In genomic region chr17:28008526-28008925, GRCh38 we compare ENCODE assay signal across 8 cellular contexts. TPM values are rescaled to one million over a fixed set of nuclear protein-coding genes. Genes with fewer than 3 reads are reported as not detected.
A peak's percentile ranks its signal among the peaks of the same experiment; 100 is the strongest.
DNase-seq lines count a peak whose midpoint lies in the region; ATAC-seq, FAIRE-seq and TF ChIP-seq lines count a peak whose summit lies in the region.

No MANE protein-coding gene starts in this region.

- DNase-seq in COLO829 (ENCODE audit: low spot score), result peak; percentile 45
- peak; percentile 47 for DNase-seq in Karpas-422
- DNase-seq in K562 (ENCODE audit: extremely low read depth in 1 of 4, low spot score in 3 of 4), result peak; percentile 59 to 77 (median 70)
- DNase-seq in left lung, result peak in 1 of 2 donors; percentile 36
- DNase-seq in stimulated activated CD4-positive, alpha-beta T cell treated with anti-CD3 and anti-CD28 coated beads, Interleukin-4, amount 100 ng/mL, for 1 hour, result no peak
- no peak for DNase-seq in putamen (ENCODE audit: low spot score)
- DNase-seq in NCI-H1048 (lab: John Stamatoyannopoulos, UW), result no peak
- no peak for DNase-seq in dedifferentiated amniotic fluid mesenchymal stem cell (ENCODE audit: extremely low spot score)

- TF ChIP-seq EP300 in K562 (IDR thresholded peaks at IDR 0.05; ENCODE audit: low read length), result no peak

- FAIRE-seq in K562 (lab: Jason Lieb, UNC), result peak; percentile 86

- POLR2A ChIA-PET in K562 (lab: Yijun Ruan, JAX), result interaction anchor here (0.6 to 1.8 kb wide), 6 partner anchors 9 to 59 kb away, joined by 3 to 6 read pairs (median 3); no protein-coding TSS in a partner anchor

- no peaks in the 10 kb centered on the region for H3K9me3 ChIP-seq in Karpas-422 (ENCODE audit: low read length)
- no peaks in the 10 kb centered on the region for H3K9me3 ChIP-seq in K562 (replicated peaks; ENCODE audit: control insufficient read depth, insufficient read depth, low read depth, low read length)
- no peaks in the 10 kb centered on the region for H3K9me3 ChIP-seq in left lung

- H3K9me1 ChIP-seq in K562 (ENCODE audit: control insufficient read depth, insufficient read depth, low read length), result no peaks in the 10 kb centered on the region

- H4K20me1 ChIP-seq in Karpas-422 (ENCODE audit: insufficient read depth, low read depth, low read length), result no peaks in the 10 kb centered on the region
- 0 out of 2 replicates have a peak, but pooled peaks cover 2% of the 10 kb centered on the region for H4K20me1 ChIP-seq in K562 (replicated peaks; ENCODE audit: control insufficient read depth, insufficient read depth, low read length)

- H3K27ac ChIP-seq in Karpas-422 (ENCODE audit: low read length) (no peak overlapping the region), K562 (ENCODE audit: extremely low read depth, low read depth, low read length) (no peak overlapping the region), left lung (no peak overlapping the region)

- no TSS peak for BruUV-seq in K562 (replicated peaks; lab: Mats Ljungman, UMichigan)

- TF ChIP-seq CTCF in K562 (IDR thresholded peaks at IDR 0.05 in 2 of 3, conservative IDR thresholded peaks at IDR 0.05 in 1 of 3; ENCODE audit: insufficient read depth in 2 of 3, low read depth in 1 of 3, low read length in 3 of 3) (peak in 1 of 3 experiments; percentile 31; a peak in 2 of 6 replicates), left lung (IDR thresholded peaks at IDR 0.05) (no peak)

- CTCF ChIA-PET in K562 (lab: Yijun Ruan, JAX; ENCODE audit: low intra/inter-chr PET ratio), result no interaction called here

- H3K9ac ChIP-seq in Karpas-422 (ENCODE audit: low read length) (no peak overlapping the region), K562 (ENCODE audit: insufficient read depth in 1 of 2, low read depth in 2 of 2, low read length in 2 of 2) (no peak overlapping the region)

- ATAC-seq in K562, result peak; percentile 89
- peak; percentile 82 for ATAC-seq in left lung

- peak in 1 of 2 experiments; percentile 51; a peak in 2 of 4 replicates for TF ChIP-seq RAD21 in K562 (CRISPR knock-in tag; conservative IDR thresholded peaks at IDR 0.05 in 1 of 2, IDR thresholded peaks at IDR 0.05 in 1 of 2)

- no peaks in the 10 kb centered on the region for H3K9me2 ChIP-seq in Karpas-422 (replicated peaks; ENCODE audit: insufficient read depth, low read length)

- H3K4me2 ChIP-seq in Karpas-422 (ENCODE audit: low read depth, low read length, poor library complexity, severe bottlenecking) (no peak overlapping the region), K562 (ENCODE audit: insufficient read depth, low read length) (no peak overlapping the region)

- H3K79me2 ChIP-seq in Karpas-422 (ENCODE audit: low read length) (no peaks in the 10 kb centered on the region), K562 (ENCODE audit: control insufficient read depth, insufficient read depth, low read length) (no peaks in the 10 kb centered on the region)

- H2AFZ ChIP-seq in Karpas-422 (ENCODE audit: low read length) (no peak overlapping the region), K562 (ENCODE audit: low read depth, low read length) (no peak overlapping the region)

- no peaks in the 10 kb centered on the region for H3K36me3 ChIP-seq in Karpas-422 (ENCODE audit: insufficient read depth, low read length)
- no peaks in the 10 kb centered on the region for H3K36me3 ChIP-seq in K562 (ENCODE audit: control insufficient read depth, insufficient read depth, low read length)
- H3K36me3 ChIP-seq in left lung, result no peaks in the 10 kb centered on the region

- in situ Hi-C loops in K562 (cut with MboI), result no loop called here

- TF ChIP-seq POLR2A in K562 (conservative IDR thresholded peaks at IDR 0.05), result no peak

- H3K27me3 ChIP-seq in Karpas-422 (ENCODE audit: low read length) (no peaks in the 10 kb centered on the region), K562 (ENCODE audit: control insufficient read depth in 2 of 2, insufficient read depth in 2 of 2, low read length in 2 of 2) (peaks cover 0 to 8% of the 10 kb centered on the region in 2 experiments; a peak in 2 of 5 replicates), left lung (no peaks in the 10 kb centered on the region)

- intact Hi-C loops in K562 (cut with micrococcal nuclease), result no loop called here
- intact Hi-C loops in left lung (cut with DNase I), result no loop called here

- no peak overlapping the region for H3K4me3 ChIP-seq in Karpas-422 (ENCODE audit: low read length)
- H3K4me3 ChIP-seq in K562, result no peak overlapping the region
- no peak overlapping the region for H3K4me3 ChIP-seq in left lung

- H3K4me1 ChIP-seq in Karpas-422 (ENCODE audit: low read length) (no peaks in the 10 kb centered on the region), K562 (replicated peaks in 1 of 2; ENCODE audit: control insufficient read depth in 2 of 2, insufficient read depth in 2 of 2, low read length in 2 of 2) (no peaks in the 10 kb centered on the region), left lung (no peaks in the 10 kb centered on the region)

- 0% methylated on average over 2 of the region's 2 CpGs for WGBS in K562 (ENCODE audit: insufficient coverage, low coverage, missing lambda C conversion rate)

TF ChIP-seq in K562, 482 proteins besides CTCF, POLR2A, EP300 and RAD21 (continues in another document):
- TF ChIP-seq ZNF143 (CRISPR knock-in tag; IDR thresholded peaks at IDR 0.05), result no peak
- TF ChIP-seq NEUROD1 (IDR thresholded peaks at IDR 0.05; ENCODE audit: borderline replicate concordance, low read depth, low read length, partially characterized antibody), result peak; percentile 12
- TF ChIP-seq MCM5 (IDR thresholded peaks at IDR 0.05; ENCODE audit: low read depth), result no peak
- peak; percentile 62; the same call in 1 of the 2 replicates for TF ChIP-seq SMAD4 (CRISPR knock-in tag; conservative IDR thresholded peaks at IDR 0.05)
- no peak for TF ChIP-seq PTBP1 (IDR thresholded peaks at IDR 0.05; ENCODE audit: low read depth, low read length)
- 0 out of 2 replicates have a peak, but pooled peaks have one; percentile 5 for TF ChIP-seq ZNF239 (CRISPR knock-in tag; IDR thresholded peaks at IDR 0.05)
- TF ChIP-seq ZNF592 (IDR thresholded peaks at IDR 0.05), result no peak
- TF ChIP-seq TCF3 (CRISPR knock-in tag; IDR thresholded peaks at IDR 0.05), result no peak
- TF ChIP-seq JUND (IDR thresholded peaks at IDR 0.05; ENCODE audit: borderline replicate concordance, low read depth, low read length), result peak; percentile 37; the same call in 1 of the 2 replicates
- TF ChIP-seq JUND (tag; IDR thresholded peaks at IDR 0.05; ENCODE audit: borderline replicate concordance, low read depth, low read length), result peak; percentile 45; the same call in 1 of the 3 replicates

RNA-seq across cellular contexts. Expression of gene NLK, which starts 34.0 kb away (rescaled TPM):
- 36.0 and 60.0 TPM in 2 replicates for total RNA-seq in Karpas-422 (2014; rRNA removed; shearing (Covaris generic); ENCODE audit: low replicate concordance)
- 88.0 and 129 TPM in 2 replicates for total RNA-seq in K562 (2011; cell fraction: chromatin; rRNA removed; ENCODE audit: low replicate concordance)
- total RNA-seq in K562 (2011; cell fraction: nucleolus; rRNA removed), result 64.0 and 66.8 TPM in 2 replicates
- 80.4 and 113 TPM in 2 replicates for total RNA-seq in K562 (2011; cell fraction: nucleoplasm; rRNA removed)
- total RNA-seq in K562 (2014; rRNA removed), result 25.7 and 25.8 TPM in 2 replicates
- total RNA-seq in K562 (2014; rRNA removed; fragmentation: Illumina TruSeq; extraction: Trizol), result 26.3 and 29.8 TPM in 2 replicates
- total RNA-seq in K562 (2015; rRNA removed; fragmentation: Illumina TruSeq; extraction: Trizol), result 33.2 and 33.7 TPM in 2 replicates
- 29.1 and 29.2 TPM in 2 replicates for total RNA-seq in K562 (2021)
- polyA plus RNA-seq in K562 (2011; rRNA removed), result 44.4 and 59.6 TPM in 2 replicates
- polyA plus RNA-seq in K562 (2011; cell fraction: cytosol; rRNA removed), result 26.6 and 30.8 TPM in 2 replicates
- polyA plus RNA-seq in K562 (2011; cell fraction: nucleus; rRNA removed), result 92.1 and 137 TPM in 2 replicates
- 24.3 and 28.6 TPM in 2 replicates for polyA plus RNA-seq in K562 (2012)
- 30.5 and 33.7 TPM in 2 replicates for polyA plus RNA-seq in K562 (2014; fragmentation: Illumina TruSeq; extraction: Trizol)
- 10 to 100 TPM; 10.9 to 11.1 TPM for polyA plus RNA-seq in K562 (2014; fragmentation: Nextera tagmentation; extraction: Ambion mirVana)
- polyA plus RNA-seq in K562 (2014; rRNA removed), result 26.7 and 27.7 TPM in 2 replicates
- 58.5 and 80.6 TPM in 2 replicates for polyA minus RNA-seq in K562 (2011; rRNA and poly(A)+ RNA removed)
- 21.7 and 34.5 TPM in 2 replicates for polyA minus RNA-seq in K562 (2011; cell fraction: cytosol; rRNA and poly(A)+ RNA removed)
- polyA minus RNA-seq in K562 (2011; cell fraction: nucleus; rRNA and poly(A)+ RNA removed), result 64.1 and 102 TPM in 2 replicates
- 10 to 100 TPM; 19.1 to 21.3 TPM for total RNA-seq in left lung

Comparison
In these comparisons a context has a peak if more than half of its experiments do, and no peak if none do; other contexts are left out.
1. DNase-seq: peak in COLO829 (single experiment), Karpas-422 (single experiment) and K562 (4 of 4); none in stimulated activated CD4-positive, alpha-beta T cell treated with anti-CD3 and anti-CD28 coated beads, Interleukin-4, amount 100 ng/mL, for 1 hour (single experiment), putamen (single experiment), NCI-H1048 (single experiment) and dedifferentiated amniotic fluid mesenchymal stem cell (single experiment).